Comparison of ENCODE assay signal across 1 cellular context in genomic region chr16:79870016-79870886, GRCh38.
TF ChIP-seq lines count a peak whose summit lies in the region.

No MANE protein-coding gene starts in this region.

TF ChIP-seq in K562, 482 proteins besides CTCF, POLR2A, EP300 and RAD21 (continued from another document and continues in another):
- TF ChIP-seq CHD7 (IDR thresholded peaks at IDR 0.05; ENCODE audit: low read depth, low read length) (no peak), FOXM1 (IDR thresholded peaks at IDR 0.05; ENCODE audit: low read depth) (no peak), FOXM1 (CRISPR knock-in tag; IDR thresholded peaks at IDR 0.05; ENCODE audit: low read depth) (no peak), MTF1 (CRISPR knock-in tag; IDR thresholded peaks at IDR 0.05; ENCODE audit: borderline replicate concordance) (no peak), PKNOX1 (IDR thresholded peaks at IDR 0.05) (no peak), GMEB1 (CRISPR knock-in tag; IDR thresholded peaks at IDR 0.05) (no peak), NBN (IDR thresholded peaks at IDR 0.05; ENCODE audit: low read depth) (no peak), PRDM10 (IDR thresholded peaks at IDR 0.05; ENCODE audit: partially characterized antibody) (no peak), SMARCA5 (IDR thresholded peaks at IDR 0.05) (no peak), HINFP (tag; conservative IDR thresholded peaks at IDR 0.05; ENCODE audit: low read depth) (no peak), CLOCK (CRISPR knock-in tag; IDR thresholded peaks at IDR 0.05; ENCODE audit: borderline replicate concordance) (no peak), TGIF2 (CRISPR knock-in tag; IDR thresholded peaks at IDR 0.05) (no peak), IRF2 (CRISPR knock-in tag; IDR thresholded peaks at IDR 0.05) (no peak), HDAC3 (IDR thresholded peaks at IDR 0.05; ENCODE audit: borderline replicate concordance, partially characterized antibody) (no peak), EHMT2 (IDR thresholded peaks at IDR 0.05) (no peak), BRF2 (IDR thresholded peaks at IDR 0.05; ENCODE audit: borderline replicate concordance, insufficient read depth, insufficient read length) (no peak), ZNF311 (CRISPR knock-in tag; IDR thresholded peaks at IDR 0.05) (peak; percentile 59), ZNF717 (CRISPR knock-in tag; IDR thresholded peaks at IDR 0.05) (no peak), KLF10 (CRISPR knock-in tag; IDR thresholded peaks at IDR 0.05) (no peak), HLTF (IDR thresholded peaks at IDR 0.05) (no peak), FOXA3 (CRISPR knock-in tag; conservative IDR thresholded peaks at IDR 0.05 in 1 of 2, IDR thresholded peaks at IDR 0.05 in 1 of 2) (no peak), FOXA1 (IDR thresholded peaks at IDR 0.05; ENCODE audit: borderline replicate concordance) (no peak), MCM5 (IDR thresholded peaks at IDR 0.05; ENCODE audit: low read depth) (no peak), CSDE1 (IDR thresholded peaks at IDR 0.05) (no peak), KLF6 (CRISPR knock-in tag; IDR thresholded peaks at IDR 0.05; ENCODE audit: borderline replicate concordance) (no peak), VEZF1 (CRISPR knock-in tag; IDR thresholded peaks at IDR 0.05) (peak; percentile 10; the same call in 1 of the 2 replicates), ATF4 (CRISPR knock-in tag; IDR thresholded peaks at IDR 0.05) (no peak)
